33 cellular contexts compared by ENCODE assay signal in genomic region chr7:118559207-118559606, GRCh38.
"Had no signal": no experiment of that assay in that cellular context is flagged by ENCODE, and none has a peak within 500 bp of the region (broad histone marks: within the 10 kb centered on the region; RNA-seq: fewer than 3 reads in every experiment).

No MANE protein-coding gene starts in this region.

- H3K4me1 ChIP-seq: esophagus muscularis mucosa, foreskin keratinocyte, gastrocnemius medialis, heart left ventricle had no signal

- H3K9me3 ChIP-seq: gastrocnemius medialis had no signal

- H3K27ac ChIP-seq: brain microvascular endothelial cell, coronary artery, dorsolateral prefrontal cortex, esophagus muscularis mucosa, foreskin keratinocyte, gastrocnemius medialis, heart left ventricle, WERI-Rb-1 had no signal

- FAIRE-seq: astrocyte, bronchial epithelial cell had no signal

- H3K27me3 Mint-ChIP-seq: activated CD4-positive, alpha-beta memory T cell treated with anti-CD3 and anti-CD28 coated beads, Interleukin-2, amount 10 ng/mL, durations not matched to agents 7 days and 5 days; activated CD4-positive, alpha-beta T cell treated with anti-CD3 and anti-CD28 coated beads, Interleukin-2, amount 10 ng/mL, durations not matched to agents 7 days and 5 days; activated naive CD4-positive, alpha-beta T cell treated with anti-CD3 and anti-CD28 coated beads, Interleukin-2, amount 10 ng/mL, durations not matched to agents 7 days and 5 days; activated naive CD8-positive, alpha-beta T cell treated with anti-CD3 and anti-CD28 coated beads, Interleukin-2, amount 10 ng/mL, durations not matched to agents 7 days and 5 days; activated T-cell treated with anti-CD3 and anti-CD28 coated beads, Interleukin-2, amount 50 U/mL, for 24 hours; central memory CD8-positive, alpha-beta T cell; dendritic cell treated with granulocyte-macrophage colony-stimulating factor and Interleukin-4, amounts not matched to agents 40 ng/mL and 50 ng/mL, for 4 days; effector memory CD8-positive, alpha-beta T cell; T-helper 17 cell had no signal

- H3K36me3 Mint-ChIP-seq: activated naive CD4-positive, alpha-beta T cell treated with anti-CD3 and anti-CD28 coated beads, Interleukin-2, amount 10 ng/mL, durations not matched to agents 7 days and 5 days; activated naive CD4-positive, alpha-beta T cell treated with anti-CD3 and anti-CD28 coated beads, Interleukin-2, amount 50 U/mL, for 72 hours; activated naive CD8-positive, alpha-beta T cell treated with anti-CD3 and anti-CD28 coated beads, Interleukin-2, amount 10 ng/mL, durations not matched to agents 7 days and 5 days had no signal

- H3K9me3 Mint-ChIP-seq: activated naive CD8-positive, alpha-beta T cell treated with anti-CD3 and anti-CD28 coated beads, Interleukin-2, amount 10 ng/mL, durations not matched to agents 7 days and 5 days; central memory CD8-positive, alpha-beta T cell; T-helper 2 cell treated with Interferon-gamma antibody and Interleukin-4, amounts not matched to agents 5 μg/mL and 100 μg/mL, for 36 hours had no signal

- H3K4me3 ChIP-seq: coronary artery, dorsolateral prefrontal cortex, esophagus muscularis mucosa, gastrocnemius medialis, heart left ventricle had no signal

- ATAC-seq: activated naive CD4-positive, alpha-beta T cell treated with anti-CD3 and anti-CD28 coated beads, Interleukin-2, amount 50 U/mL, for 72 hours; activated T-cell treated with anti-CD3 and anti-CD28 coated beads, Interleukin-2, amount 50 U/mL, for 72 hours; effector memory CD8-positive, alpha-beta T cell; foreskin keratinocyte; gastrocnemius medialis; heart left ventricle; T-helper 17 cell had no signal

- H3K36me3 ChIP-seq: brain microvascular endothelial cell, esophagus muscularis mucosa, gastrocnemius medialis, heart left ventricle, WERI-Rb-1 had no signal

- H3K4me1 Mint-ChIP-seq: activated CD4-positive, alpha-beta memory T cell treated with anti-CD3 and anti-CD28 coated beads, Interleukin-2, amount 10 ng/mL, durations not matched to agents 7 days and 5 days; activated CD4-positive, alpha-beta T cell treated with anti-CD3 and anti-CD28 coated beads, Interleukin-2, amount 10 ng/mL, durations not matched to agents 7 days and 5 days; activated naive CD4-positive, alpha-beta T cell treated with anti-CD3 and anti-CD28 coated beads, Interleukin-2, amount 10 ng/mL, durations not matched to agents 7 days and 5 days; activated naive CD8-positive, alpha-beta T cell treated with anti-CD3 and anti-CD28 coated beads, Interleukin-2, amount 10 ng/mL, durations not matched to agents 7 days and 5 days; central memory CD8-positive, alpha-beta T cell; T-helper 17 cell had no signal

- DNase-seq: activated CD4-positive, alpha-beta memory T cell treated with anti-CD3 and anti-CD28 coated beads, Interleukin-2, amount 10 ng/mL, durations not matched to agents 7 days and 5 days; activated CD4-positive, alpha-beta T cell treated with anti-CD3 and anti-CD28 coated beads for 4 hours; activated CD4-positive, alpha-beta T cell treated with anti-CD3 and anti-CD28 coated beads, Interleukin-2, amount 10 ng/mL, durations not matched to agents 7 days and 5 days; activated CD4-positive, alpha-beta T cell treated with anti-CD3 and anti-CD28 coated beads, Interleukin-2, amount 50 U/mL, for 4 hours; activated CD4-positive, CD25-positive, alpha-beta regulatory T cell; activated CD4-positive, CD25-positive, alpha-beta regulatory T cell treated with anti-CD3 and anti-CD28 coated beads, Interleukin-2, amount 50 U/mL, for 72 hours; activated CD8-positive, alpha-beta memory T cell treated with anti-CD3 and anti-CD28 coated beads, Interleukin-2, amount 50 U/mL, for 48 hours; activated gamma-delta T cell; activated naive CD4-positive, alpha-beta T cell; activated naive CD4-positive, alpha-beta T cell treated with anti-CD3 and anti-CD28 coated beads, Interleukin-2, amount 10 ng/mL, durations not matched to agents 7 days and 5 days; activated naive CD8-positive, alpha-beta T cell treated with anti-CD3 and anti-CD28 coated beads, Interleukin-2, amount 10 ng/mL, durations not matched to agents 7 days and 5 days; activated T-cell treated with anti-CD3 and anti-CD28 coated beads for 4 hours; activated T-cell treated with anti-CD3 and anti-CD28 coated beads, Interleukin-2, amount 50 U/mL, for 24 hours; activated T-cell treated with anti-CD3 and anti-CD28 coated beads, Interleukin-2, amount 50 U/mL, for 72 hours; brain microvascular endothelial cell; dorsolateral prefrontal cortex; effector memory CD8-positive, alpha-beta T cell; erythroblast; foreskin keratinocyte; gastrocnemius medialis; glutamatergic neuron; heart left ventricle; T-helper 17 cell; T1000; WERI-Rb-1 had no signal

- H3K4me3 Mint-ChIP-seq: activated CD4-positive, alpha-beta memory T cell treated with anti-CD3 and anti-CD28 coated beads, Interleukin-2, amount 10 ng/mL, durations not matched to agents 7 days and 5 days; activated CD4-positive, alpha-beta T cell treated with anti-CD3 and anti-CD28 coated beads, Interleukin-2, amount 10 ng/mL, durations not matched to agents 7 days and 5 days; activated naive CD4-positive, alpha-beta T cell treated with anti-CD3 and anti-CD28 coated beads, Interleukin-2, amount 10 ng/mL, durations not matched to agents 7 days and 5 days; activated naive CD8-positive, alpha-beta T cell treated with anti-CD3 and anti-CD28 coated beads, Interleukin-2, amount 10 ng/mL, durations not matched to agents 7 days and 5 days; activated T-cell treated with anti-CD3 and anti-CD28 coated beads, Interleukin-2, amount 50 U/mL, for 24 hours; activated T-cell treated with anti-CD3 and anti-CD28 coated beads, Interleukin-2, amount 50 U/mL, for 72 hours; central memory CD8-positive, alpha-beta T cell; dendritic cell treated with granulocyte-macrophage colony-stimulating factor and Interleukin-4, amounts not matched to agents 40 ng/mL and 50 ng/mL, for 4 days; effector memory CD8-positive, alpha-beta T cell; T-helper 17 cell; T-helper 2 cell treated with Interferon-gamma antibody and Interleukin-4, amounts not matched to agents 5 μg/mL and 100 μg/mL, for 36 hours had no signal

- H3K27ac Mint-ChIP-seq: activated CD4-positive, alpha-beta memory T cell treated with anti-CD3 and anti-CD28 coated beads, Interleukin-2, amount 10 ng/mL, durations not matched to agents 7 days and 5 days; activated CD4-positive, alpha-beta T cell treated with anti-CD3 and anti-CD28 coated beads, Interleukin-2, amount 10 ng/mL, durations not matched to agents 7 days and 5 days; activated naive CD4-positive, alpha-beta T cell treated with anti-CD3 and anti-CD28 coated beads, Interleukin-2, amount 10 ng/mL, durations not matched to agents 7 days and 5 days; activated naive CD4-positive, alpha-beta T cell treated with anti-CD3 and anti-CD28 coated beads, Interleukin-2, amount 50 U/mL, for 72 hours; activated naive CD8-positive, alpha-beta T cell treated with anti-CD3 and anti-CD28 coated beads, Interleukin-2, amount 10 ng/mL, durations not matched to agents 7 days and 5 days; activated T-cell treated with anti-CD3 and anti-CD28 coated beads, Interleukin-2, amount 50 U/mL, for 24 hours; activated T-cell treated with anti-CD3 and anti-CD28 coated beads, Interleukin-2, amount 50 U/mL, for 72 hours; dendritic cell treated with granulocyte-macrophage colony-stimulating factor and Interleukin-4, amounts not matched to agents 40 ng/mL and 50 ng/mL, for 4 days; effector memory CD8-positive, alpha-beta T cell; T-helper 17 cell; T-helper 2 cell treated with Interferon-gamma antibody and Interleukin-4, amounts not matched to agents 5 μg/mL and 100 μg/mL, for 36 hours had no signal
